In genomic region chr3:31565288-31565687, GRCh38 we compare ENCODE assay signal across 16 cellular contexts. TPM values are rescaled to one million over a fixed set of nuclear protein-coding genes. Genes with fewer than 3 reads are reported as not detected.
DNase-seq lines count a peak whose midpoint lies in the region; ATAC-seq, FAIRE-seq and TF ChIP-seq lines count a peak whose summit lies in the region.
"Had no signal": no experiment of that assay in that cellular context is flagged by ENCODE, and none has a peak within 500 bp of the region (broad histone marks: within the 10 kb centered on the region; RNA-seq: fewer than 3 reads in every experiment).

No MANE protein-coding gene starts in this region.

- H3K27ac Mint-ChIP-seq in natural killer cell treated with Interleukin-12 subunit alpha and Interleukin-12 subunit beta and Interleukin-15 and Interleukin-18, amount 100 ng/mL, for 72 hours = peak overlapping the region; percentile 19 to 23

- TF ChIP-seq CTCF in NB4 (IDR thresholded peaks at IDR 0.05; ENCODE audit: low read depth, low read length) (no peak), bronchial epithelial cell (IDR thresholded peaks at IDR 0.05; ENCODE audit: insufficient read depth, low read length, severe bottlenecking) (no peak)

- peak; percentile 65 to 84 for ATAC-seq in natural killer cell treated with Interleukin-12 subunit alpha and Interleukin-12 subunit beta and Interleukin-15 and Interleukin-18, amount 100 ng/mL, for 72 hours
- ATAC-seq in GM19467 (IDR thresholded peaks at IDR 0.05; ENCODE audit: unreplicated experiment) = no peak
- ATAC-seq in HG02885 (IDR thresholded peaks at IDR 0.05; ENCODE audit: poor library complexity, unreplicated experiment) = no peak

- H3K4me1 Mint-ChIP-seq in natural killer cell treated with Interleukin-12 subunit alpha and Interleukin-12 subunit beta and Interleukin-15 and Interleukin-18, amount 100 ng/mL, for 72 hours (ENCODE audit: low read depth in 2 of 2) = peaks cover 65 to 76% of the 10 kb centered on the region in 2 donors

- DNase-seq in SIG-M5 treated with dmso at 0.1 percent for 504 hours (lab: John Stamatoyannopoulos, UW; ENCODE audit: unreplicated experiment) (peak; percentile 73), SIG-M5 (lab: John Stamatoyannopoulos, UW) (no peak), NB4 (ENCODE audit: low read depth) (peak; percentile 28), bronchial epithelial cell (ENCODE audit: low read depth) (peak; percentile 70)
- DNase-seq in natural killer cell treated with Interleukin-12 subunit alpha and Interleukin-12 subunit beta and Interleukin-15 and Interleukin-18, amount 100 ng/mL, for 72 hours (ENCODE audit: low spot score) = no peak
- DNase-seq in stimulated activated CD4-positive, alpha-beta T cell treated with anti-CD3 and anti-CD28 coated beads, Interleukin-12 subunit alpha, Interleukin-12 subunit beta, amount 100 ng/mL, for 4 hours = no peak
- DNase-seq: NCI-H2029 treated with DMSO at 0.1 percent for 48 hours, NCI-H774, WERI-Rb-1 had no signal

- H3K9me3 Mint-ChIP-seq in natural killer cell treated with Interleukin-12 subunit alpha and Interleukin-12 subunit beta and Interleukin-15 and Interleukin-18, amount 100 ng/mL, for 72 hours = no peaks in the 10 kb centered on the region

- FAIRE-seq in bronchial epithelial cell (lab: Jason Lieb, UNC) = no peak
- FAIRE-seq: A204.1, D721Med had no signal

- peak overlapping the region; percentile 28 for H3K4me3 Mint-ChIP-seq in natural killer cell treated with Interleukin-12 subunit alpha and Interleukin-12 subunit beta and Interleukin-15 and Interleukin-18, amount 100 ng/mL, for 72 hours

- H3K36me3 Mint-ChIP-seq in natural killer cell treated with Interleukin-12 subunit alpha and Interleukin-12 subunit beta and Interleukin-15 and Interleukin-18, amount 100 ng/mL, for 72 hours = peaks cover 8% of the 10 kb centered on the region

- TF ChIP-seq POLR2A in NB4 (IDR thresholded peaks at IDR 0.05; ENCODE audit: extremely low read depth, insufficient read length) = no peak

- no peak overlapping the region for H3K4me3 ChIP-seq in NB4 (ENCODE audit: low read depth, low read length)
- no peak overlapping the region for H3K4me3 ChIP-seq in bronchial epithelial cell (ENCODE audit: low read depth, low read length)
- H3K4me3 ChIP-seq: cardiac muscle cell, lung, tibial nerve had no signal

- H3K27me3 ChIP-seq in bronchial epithelial cell (ENCODE audit: control insufficient read depth, insufficient read depth, low read length) = no peaks in the 10 kb centered on the region
- H3K27me3 ChIP-seq: cardiac muscle cell, tibial nerve had no signal

- H3K27me3 Mint-ChIP-seq in natural killer cell treated with Interleukin-12 subunit alpha and Interleukin-12 subunit beta and Interleukin-15 and Interleukin-18, amount 100 ng/mL, for 72 hours = no peaks in the 10 kb centered on the region

- no peaks in the 10 kb centered on the region for H3K36me3 ChIP-seq in bronchial epithelial cell (ENCODE audit: control insufficient read depth, insufficient read depth, low read length)
- H3K36me3 ChIP-seq: cardiac muscle cell, tibial nerve, WERI-Rb-1 had no signal

RNA-seq across cellular contexts. Expression of gene STT3B, which starts 32.6 kb away (rescaled TPM):
- 205 and 343 TPM in 2 replicates for total RNA-seq in bronchial epithelial cell
- 100 to 1,000 TPM; 131 to 160 TPM for total RNA-seq in natural killer cell treated with Interleukin-12 subunit alpha and Interleukin-12 subunit beta and Interleukin-15 and Interleukin-18, amount 100 ng/mL, for 72 hours

Comparison
In these comparisons a context has a peak if more than half of its experiments do, and no peak if none do; other contexts are left out.
1. DNase-seq: peak in SIG-M5 treated with dmso at 0.1 percent for 504 hours (single experiment), NB4 (single experiment) and bronchial epithelial cell (single experiment); none in SIG-M5 (single experiment), natural killer cell treated with Interleukin-12 subunit alpha and Interleukin-12 subunit beta and Interleukin-15 and Interleukin-18, amount 100 ng/mL, for 72 hours (single experiment) and stimulated activated CD4-positive, alpha-beta T cell treated with anti-CD3 and anti-CD28 coated beads, Interleukin-12 subunit alpha, Interleukin-12 subunit beta, amount 100 ng/mL, for 4 hours (single experiment).
2. ATAC-seq: peak in natural killer cell treated with Interleukin-12 subunit alpha and Interleukin-12 subunit beta and Interleukin-15 and Interleukin-18, amount 100 ng/mL, for 72 hours (2 of 2); none in GM19467 (single experiment) and HG02885 (single experiment).